In the genomic region with DNA sequence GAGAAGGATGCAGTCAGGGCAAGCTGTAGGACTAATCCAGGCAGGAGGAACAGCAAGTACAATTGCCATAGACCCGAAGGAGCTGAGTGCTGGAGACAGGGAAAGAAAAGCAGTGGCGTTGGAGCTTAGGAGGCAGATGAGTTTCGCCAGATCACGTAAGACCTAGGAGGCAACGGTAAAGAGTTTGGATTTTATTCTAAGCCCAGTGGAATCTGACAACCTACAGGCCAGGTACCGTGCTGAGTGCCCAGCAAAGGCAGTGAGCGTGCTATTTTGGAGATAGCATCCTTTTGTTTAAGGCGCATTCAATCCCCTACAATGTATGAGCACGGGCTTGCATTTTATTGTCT, we compare ENCODE assay signal across 9 cellular contexts. TPM values are rescaled to one million over a fixed set of nuclear protein-coding genes. Genes with fewer than 3 reads are reported as not detected.
A peak's percentile ranks its signal among the peaks of the same experiment; 100 is the strongest.
DNase-seq lines count a peak whose midpoint lies in the region; ATAC-seq, FAIRE-seq and TF ChIP-seq lines count a peak whose summit lies in the region.
"Had no signal": no experiment of that assay in that cellular context is flagged by ENCODE, and none has a peak within 500 bp of the region (broad histone marks: within the 10 kb centered on the region; RNA-seq: fewer than 3 reads in every experiment).

No MANE protein-coding gene starts in this region.

- no peaks in the 10 kb centered on the region for H3K9me3 Mint-ChIP-seq in T-helper 2 cell treated with Interferon-gamma antibody and Interleukin-4, amounts not matched to agents 5 μg/mL and 100 μg/mL, for 36 hours
- H3K9me3 Mint-ChIP-seq in activated T-helper 17 cell treated with anti-CD3 and anti-CD28 coated beads, Interleukin-2, amount 50 U/mL, for 72 hours = no peaks in the 10 kb centered on the region
- H3K9me3 Mint-ChIP-seq in immature natural killer cell = no peaks in the 10 kb centered on the region

- no peak for TF ChIP-seq CTCF in uterus (IDR thresholded peaks at IDR 0.05)

- H3K27me3 Mint-ChIP-seq in T-helper 2 cell treated with Interferon-gamma antibody and Interleukin-4, amounts not matched to agents 5 μg/mL and 100 μg/mL, for 36 hours (ENCODE audit: low read depth) = peaks cover 44% of the 10 kb centered on the region
- H3K27me3 Mint-ChIP-seq in activated T-helper 17 cell treated with anti-CD3 and anti-CD28 coated beads, Interleukin-2, amount 50 U/mL, for 72 hours = peaks cover 33% of the 10 kb centered on the region
- peaks cover 6 to 25% (median 11%) of the 10 kb centered on the region in 3 donors for H3K27me3 Mint-ChIP-seq in immature natural killer cell (ENCODE audit: low read depth in 3 of 3)

- H3K36me3 ChIP-seq in small intestine (ENCODE audit: control insufficient read depth in 2 of 2, insufficient read depth in 2 of 2, low read length in 2 of 2) = no peaks in the 10 kb centered on the region
- no peaks in the 10 kb centered on the region for H3K36me3 ChIP-seq in uterus

- H3K9me3 ChIP-seq in small intestine (ENCODE audit: control insufficient read depth, low read depth) = no peaks in the 10 kb centered on the region
- H3K9me3 ChIP-seq in uterus = no peaks in the 10 kb centered on the region

- FAIRE-seq in small intestine (lab: Jason Lieb, UNC) = no peak

- H3K36me3 Mint-ChIP-seq in T-helper 2 cell treated with Interferon-gamma antibody and Interleukin-4, amounts not matched to agents 5 μg/mL and 100 μg/mL, for 36 hours (ENCODE audit: low read depth) = no peaks in the 10 kb centered on the region
- no peaks in the 10 kb centered on the region for H3K36me3 Mint-ChIP-seq in activated T-helper 17 cell treated with anti-CD3 and anti-CD28 coated beads, Interleukin-2, amount 50 U/mL, for 72 hours (ENCODE audit: low read depth)
- no peaks in the 10 kb centered on the region for H3K36me3 Mint-ChIP-seq in immature natural killer cell

- no peak overlapping the region for H3K27ac Mint-ChIP-seq in T-helper 2 cell treated with Interferon-gamma antibody and Interleukin-4, amounts not matched to agents 5 μg/mL and 100 μg/mL, for 36 hours
- no peak overlapping the region for H3K27ac Mint-ChIP-seq in activated T-helper 17 cell treated with anti-CD3 and anti-CD28 coated beads, Interleukin-2, amount 50 U/mL, for 72 hours
- H3K27ac Mint-ChIP-seq in immature natural killer cell = no peak overlapping the region

- no peak for ATAC-seq in activated T-helper 17 cell treated with anti-CD3 and anti-CD28 coated beads, Interleukin-2, amount 50 U/mL, for 72 hours (replicated peaks)
- no peak for ATAC-seq in HG02885 (IDR thresholded peaks at IDR 0.05; ENCODE audit: poor library complexity, unreplicated experiment)

- H3K4me3 ChIP-seq in small intestine (ENCODE audit: low read depth in 1 of 2, low read length in 2 of 2) (peak overlapping the region; percentile 3 to 96), uterus (no peak overlapping the region)

- H3K27ac ChIP-seq in small intestine (ENCODE audit: low read depth in 1 of 2, low read length in 1 of 2) = peak overlapping the region; percentile 97 to 100
- no peak overlapping the region for H3K27ac ChIP-seq in uterus

- H3K4me3 Mint-ChIP-seq in T-helper 2 cell treated with Interferon-gamma antibody and Interleukin-4, amounts not matched to agents 5 μg/mL and 100 μg/mL, for 36 hours = peak overlapping the region; percentile 67
- peak overlapping the region; percentile 77 for H3K4me3 Mint-ChIP-seq in activated T-helper 17 cell treated with anti-CD3 and anti-CD28 coated beads, Interleukin-2, amount 50 U/mL, for 72 hours
- H3K4me3 Mint-ChIP-seq in immature natural killer cell = peak overlapping the region; percentile 78 to 93 (median 81)

- peaks cover 9% of the 10 kb centered on the region for H3K4me1 Mint-ChIP-seq in T-helper 2 cell treated with Interferon-gamma antibody and Interleukin-4, amounts not matched to agents 5 μg/mL and 100 μg/mL, for 36 hours (ENCODE audit: low read depth)
- H3K4me1 Mint-ChIP-seq in activated T-helper 17 cell treated with anti-CD3 and anti-CD28 coated beads, Interleukin-2, amount 50 U/mL, for 72 hours = peaks cover 6% of the 10 kb centered on the region
- peaks cover 18% of the 10 kb centered on the region in 2 donors for H3K4me1 Mint-ChIP-seq in immature natural killer cell

- intact Hi-C loops in uterus (cut with DNase I; ENCODE audit: low total_unique reads) = no loop called here

- TF ChIP-seq POLR2A in uterus (IDR thresholded peaks at IDR 0.05) = no peak

- H3K4me1 ChIP-seq in small intestine (ENCODE audit: control insufficient read depth in 2 of 2, insufficient read depth in 1 of 2, low read depth in 1 of 2, low read length in 1 of 2) (no peaks in the 10 kb centered on the region), uterus (peaks cover 0 to 7% of the 10 kb centered on the region in 2 donors)

- WGBS in small intestine, 3 donors = 12 to 44% (median 39%) methylated on average over 9 of the region's 9 CpGs

- no peak for DNase-seq in T-helper 2 cell treated with Interferon-gamma antibody and Interleukin-4, amounts not matched to agents 5 μg/mL and 100 μg/mL, for 36 hours (ENCODE audit: low spot score)
- DNase-seq in T-helper 2 cell = no peak
- no peak for DNase-seq in immature natural killer cell
- DNase-seq in small intestine = no peak
- DNase-seq in uterus = no peak
- no peak for DNase-seq in midbrain (lab: John Stamatoyannopoulos, UW)
- DNase-seq: activated CD4-positive, alpha-beta T cell treated with anti-CD3 and anti-CD28 coated beads, Interleukin-2, amount 50 U/mL, for 1 hour had no signal

- peaks cover 0 to 8% of the 10 kb centered on the region in 2 donors for H3K27me3 ChIP-seq in small intestine (ENCODE audit: control insufficient read depth in 2 of 2, insufficient read depth in 2 of 2, low read length in 2 of 2)
- peaks cover 0 to 16% of the 10 kb centered on the region in 2 donors for H3K27me3 ChIP-seq in uterus

RNA-seq across cellular contexts. Expression of a gene that starts 1.2 kb away (rescaled TPM):
- total RNA-seq in activated T-helper 17 cell treated with anti-CD3 and anti-CD28 coated beads, Interleukin-2, amount 50 U/mL, for 72 hours = 1 to 10 TPM in 1 of 2 donors, under 1 TPM in 1; 0.87 to 1.2 TPM
- polyA plus RNA-seq in immature natural killer cell (under 1 TPM in 2 of 3 donors, not detected in 1; 0.14 to 0.29 TPM), small intestine (10 to 100 TPM in 2 of 3 donors, 1 to 10 TPM in 1; 5.8 to 16.1 (median 10.8) TPM)
- total RNA-seq in uterus = 1 to 10 TPM in 1 of 4 donors, under 1 TPM in 1, not detected in 2; 0.40 to 2.1 TPM

Comparison
In these comparisons a context has a peak if more than half of its experiments do, and no peak if none do; other contexts are left out.
1. H3K27ac ChIP-seq: peak in small intestine (2 of 2); none in uterus (0 of 2).
2. H3K4me3 ChIP-seq: peak in small intestine (2 of 2); none in uterus (0 of 2).
3. Peak in every context shown above with its lines, with median percentiles within 50 percentile points of each other: H3K4me3 Mint-ChIP-seq.